2 cellular contexts compared by ENCODE assay signal in the genomic region with DNA sequence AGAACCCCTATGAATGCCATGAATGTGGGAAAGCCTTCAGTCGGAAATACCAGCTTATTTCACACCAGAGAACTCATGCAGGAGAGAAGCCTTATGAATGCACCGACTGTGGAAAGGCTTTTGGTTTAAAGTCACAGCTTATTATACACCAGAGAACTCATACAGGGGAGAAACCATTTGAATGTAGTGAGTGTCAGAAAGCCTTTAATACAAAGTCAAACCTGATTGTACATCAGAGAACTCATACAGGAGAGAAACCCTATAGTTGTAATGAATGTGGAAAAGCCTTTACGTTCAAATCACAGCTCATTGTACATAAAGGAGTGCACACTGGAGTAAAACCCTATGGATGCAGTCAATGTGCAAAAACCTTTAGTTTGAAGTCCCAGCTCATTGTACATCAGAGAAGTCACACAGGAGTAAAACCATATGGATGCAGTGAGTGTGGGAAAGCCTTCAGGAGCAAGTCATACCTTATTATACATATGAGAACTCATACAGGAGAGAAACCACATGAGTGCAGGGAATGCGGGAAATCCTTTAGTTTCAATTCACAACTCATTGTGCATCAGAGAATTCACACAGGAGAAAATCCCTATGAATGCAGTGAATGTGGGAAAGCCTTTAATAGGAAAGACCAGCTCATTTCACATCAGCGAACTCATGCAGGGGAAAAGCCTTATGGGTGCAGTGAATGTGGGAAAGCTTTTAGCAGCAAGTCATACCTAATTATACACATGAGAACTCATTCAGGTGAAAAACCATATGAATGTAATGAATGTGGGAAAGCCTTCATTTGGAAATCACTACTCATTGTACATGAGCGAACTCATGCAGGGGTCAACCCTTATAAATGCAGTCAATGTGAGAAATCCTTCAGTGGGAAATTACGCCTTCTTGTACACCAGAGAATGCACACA.
TF ChIP-seq lines count a peak whose summit lies in the region.

No MANE protein-coding gene starts in this region.

TF ChIP-seq in HCT116, 20 proteins besides CTCF, POLR2A, EP300 and RAD21:
- no peak for TF ChIP-seq EZH2phosphoT487 (IDR thresholded peaks at IDR 0.05; ENCODE audit: borderline replicate concordance)
- no peak for TF ChIP-seq SRF (IDR thresholded peaks at IDR 0.05; ENCODE audit: low read depth)
- TF ChIP-seq ZNF274 (IDR thresholded peaks at IDR 0.05; ENCODE audit: low read depth, low read length) = peak; percentile 99

TF ChIP-seq in GM12878, 131 proteins besides CTCF, POLR2A, EP300 and RAD21:
- peak; percentile 14 for TF ChIP-seq CBX5 (IDR thresholded peaks at IDR 0.05; ENCODE audit: low read depth)
- peak; percentile 79 for TF ChIP-seq KLF5 (IDR thresholded peaks at IDR 0.05; ENCODE audit: partially characterized antibody)
- TF ChIP-seq CBX3 (IDR thresholded peaks at IDR 0.05; ENCODE audit: borderline replicate concordance, low read depth) = peak; percentile 93; the same call in 1 of the 2 replicates
- peak; percentile 98 for TF ChIP-seq ZNF274 (IDR thresholded peaks at IDR 0.05; ENCODE audit: insufficient read depth, insufficient read length)
- TF ChIP-seq NRF1 (conservative IDR thresholded peaks at IDR 0.05; ENCODE audit: low read depth, low read length) = no peak
- 0 out of 2 replicates have a peak, but pooled peaks have one; percentile 6 for TF ChIP-seq NFIC (IDR thresholded peaks at IDR 0.05; ENCODE audit: low read depth, low read length)
- TF ChIP-seq RCOR1 (conservative IDR thresholded peaks at IDR 0.05; ENCODE audit: low read depth, low read length) = no peak
- TF ChIP-seq MTA3 (IDR thresholded peaks at IDR 0.05; ENCODE audit: borderline replicate concordance, low read length) = 0 out of 2 replicates have a peak, but pooled peaks have one; percentile 16
TF ChIP-seq in GM12878: peak in this region for 6.
